ENCODE assay signal across 19 cellular contexts in genomic region chr2:152622228-152622627, GRCh38.
"Had no signal": no experiment of that assay in that cellular context is flagged by ENCODE, and none has a peak within 500 bp of the region (broad histone marks: within the 10 kb centered on the region; RNA-seq: fewer than 3 reads in every experiment).

No MANE protein-coding gene starts in this region.

- H3K27me3 ChIP-seq: esophagus squamous epithelium, foreskin keratinocyte, hepatocyte, neutrophil, stomach, thyroid gland had no signal

- H3K9me3 ChIP-seq: esophagus squamous epithelium, left ventricle myocardium inferior, lower lobe of right lung, neutrophil, stomach, thyroid gland had no signal

- DNase-seq: esophagus squamous epithelium; foreskin keratinocyte; kidney; left cardiac atrium; left ventricle myocardium inferior; lower lobe of right lung; midbrain; posterior cingulate gyrus; small intestine; stimulated activated CD4-positive, alpha-beta T cell treated with anti-CD3 and anti-CD28 coated beads, Interleukin-12 subunit alpha, Interleukin-12 subunit beta, amount 100 ng/mL, for 4 hours; stimulated activated naive CD4-positive, alpha-beta T cell; stomach; thyroid gland had no signal

- H3K27ac Mint-ChIP-seq: memory B cell, type B pancreatic cell had no signal

- H3K27me3 Mint-ChIP-seq: memory B cell, type B pancreatic cell had no signal

- H3K4me1 Mint-ChIP-seq: memory B cell had no signal

- H3K9me3 Mint-ChIP-seq: dendritic cell treated with granulocyte-macrophage colony-stimulating factor and Interleukin-4, amounts not matched to agents 40 ng/mL and 50 ng/mL, for 4 days; memory B cell; natural killer cell treated with Interleukin-12 subunit alpha and Interleukin-12 subunit beta and Interleukin-15 and Interleukin-18, amount 100 ng/mL, for 72 hours; type B pancreatic cell had no signal

- ATAC-seq: foreskin keratinocyte; left cardiac atrium; lower lobe of right lung; natural killer cell treated with Interleukin-12 subunit alpha and Interleukin-12 subunit beta and Interleukin-15 and Interleukin-18, amount 100 ng/mL, for 72 hours had no signal

- H3K36me3 ChIP-seq: neutrophil had no signal

- H3K27ac ChIP-seq: esophagus squamous epithelium, foreskin keratinocyte, hepatocyte, left ventricle myocardium inferior, lower lobe of right lung, neutrophil, thyroid gland had no signal

- H3K4me3 ChIP-seq: esophagus squamous epithelium, hepatocyte, left ventricle myocardium inferior, lower lobe of right lung, stomach, thyroid gland had no signal

- H3K4me1 ChIP-seq: foreskin keratinocyte, left ventricle myocardium inferior, lower lobe of right lung, thyroid gland had no signal

- H3K4me3 Mint-ChIP-seq: dendritic cell treated with granulocyte-macrophage colony-stimulating factor and Interleukin-4, amounts not matched to agents 40 ng/mL and 50 ng/mL, for 4 days; memory B cell; natural killer cell treated with Interleukin-12 subunit alpha and Interleukin-12 subunit beta and Interleukin-15 and Interleukin-18, amount 100 ng/mL, for 72 hours; type B pancreatic cell had no signal

- H3K36me3 Mint-ChIP-seq: natural killer cell treated with Interleukin-12 subunit alpha and Interleukin-12 subunit beta and Interleukin-15 and Interleukin-18, amount 100 ng/mL, for 72 hours had no signal
